17 cellular contexts compared by ENCODE assay signal in the genomic region with DNA sequence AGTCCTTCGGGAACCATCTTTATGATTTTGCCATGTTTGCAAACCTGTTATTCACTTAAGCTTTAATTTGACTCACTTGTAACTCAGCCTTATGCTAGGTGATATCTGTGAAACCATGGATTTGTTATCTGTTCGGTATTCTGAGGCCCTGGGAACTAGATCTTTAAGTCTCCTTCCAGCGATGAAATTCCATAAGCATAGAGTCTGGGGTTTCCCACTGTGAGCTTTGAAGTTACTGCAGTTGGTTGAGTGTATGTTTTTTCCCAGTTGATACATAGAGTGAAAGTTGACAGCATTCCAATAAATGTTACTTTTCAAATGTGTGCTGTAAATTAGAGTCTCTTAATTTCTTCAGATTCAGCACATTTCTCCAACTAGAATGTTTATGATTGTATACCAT.
"Had no signal": no experiment of that assay in that cellular context is flagged by ENCODE, and none has a peak within 500 bp of the region (broad histone marks: within the 10 kb centered on the region; RNA-seq: fewer than 3 reads in every experiment).

No MANE protein-coding gene starts in this region.

- H3K27ac Mint-ChIP-seq: nephron progenitor cell, type B pancreatic cell had no signal

- H3K4me3 Mint-ChIP-seq: activated CD4-positive, alpha-beta memory T cell treated with anti-CD3 and anti-CD28 coated beads for 36 hours; nephron progenitor cell; type B pancreatic cell had no signal

- H3K9me3 ChIP-seq: ascending aorta, colonic mucosa, mucosa of descending colon, psoas muscle, right lobe of liver, suprapubic skin had no signal

- H3K4me1 ChIP-seq: colonic mucosa had no signal

- H3K36me3 ChIP-seq: cardiac muscle cell had no signal

- H3K9me3 Mint-ChIP-seq: activated CD4-positive, alpha-beta memory T cell treated with anti-CD3 and anti-CD28 coated beads for 36 hours; activated naive CD8-positive, alpha-beta T cell treated with anti-CD3 and anti-CD28 coated beads, Interleukin-2, amount 10 ng/mL, durations not matched to agents 7 days and 5 days; activated T-helper 2 cell treated with anti-CD3 and anti-CD28 coated beads, Interferon-gamma antibody, Interleukin-2, Interleukin-4, amounts not matched to agents 10 μg/mL and 5 μg/mL and 100 μg/mL, durations not matched to agents 14 hours and 24 hours and 36 hours; nephron progenitor cell; type B pancreatic cell had no signal

- DNase-seq: activated CD4-positive, alpha-beta memory T cell treated with anti-CD3 and anti-CD28 coated beads for 36 hours; activated naive CD8-positive, alpha-beta T cell treated with anti-CD3 and anti-CD28 coated beads, Interleukin-2, amount 10 ng/mL, durations not matched to agents 7 days and 5 days; colonic mucosa; foreskin melanocyte; head of caudate nucleus; mammary epithelial cell; mucosa of descending colon; nephron progenitor cell; psoas muscle; right lobe of liver; stimulated activated CD4-positive, alpha-beta T cell treated with anti-CD3 and anti-CD28 coated beads, Interleukin-2, amount 100 ng/mL, for 24 hours; stimulated activated naive CD8-positive, alpha-beta T cell treated with anti-CD3 and anti-CD28 coated beads, Interleukin-15, Interleukin-2, amounts not matched to agents 100 U/mL and 50 U/mL, for 24 hours had no signal

- H3K27ac ChIP-seq: ascending aorta, colonic mucosa, psoas muscle, right lobe of liver, suprapubic skin had no signal

- H3K27me3 Mint-ChIP-seq: activated CD4-positive, alpha-beta memory T cell treated with anti-CD3 and anti-CD28 coated beads for 36 hours; activated naive CD8-positive, alpha-beta T cell treated with anti-CD3 and anti-CD28 coated beads, Interleukin-2, amount 10 ng/mL, durations not matched to agents 7 days and 5 days; type B pancreatic cell had no signal

- H3K4me3 ChIP-seq: ascending aorta, cardiac muscle cell, colonic mucosa, mucosa of descending colon, psoas muscle, right lobe of liver, suprapubic skin had no signal

- ATAC-seq: psoas muscle; stimulated activated naive CD8-positive, alpha-beta T cell treated with anti-CD3 and anti-CD28 coated beads, Interleukin-15, Interleukin-2, amounts not matched to agents 100 U/mL and 50 U/mL, for 24 hours had no signal

- H3K27me3 ChIP-seq: ascending aorta, cardiac muscle cell, colonic mucosa, right lobe of liver, suprapubic skin had no signal
